29 cellular contexts compared by ENCODE assay signal in the genomic region with DNA sequence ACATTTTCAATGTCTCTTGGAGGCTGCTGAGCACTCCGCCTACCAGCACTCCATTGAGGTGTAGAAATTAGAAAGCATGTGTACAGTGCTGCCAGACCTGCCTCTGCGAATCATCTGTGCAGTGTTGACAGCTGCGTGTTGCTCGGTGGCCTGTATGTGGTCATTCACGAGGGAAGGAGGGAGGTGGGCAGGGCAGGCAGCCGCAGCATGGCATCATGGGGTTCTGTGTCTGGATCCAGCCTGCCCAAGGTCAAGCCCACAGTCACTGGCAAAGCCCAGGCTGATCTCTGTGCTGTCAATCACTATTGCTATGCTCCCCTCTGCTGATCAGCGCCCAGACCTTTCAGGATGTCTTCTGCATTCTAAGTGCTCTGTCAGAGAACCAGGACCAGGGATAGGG. TPM values are rescaled to one million over a fixed set of nuclear protein-coding genes. Genes with fewer than 3 reads are reported as not detected.
DNase-seq lines count a peak whose midpoint lies in the region; ATAC-seq and TF ChIP-seq lines count a peak whose summit lies in the region.
"Had no signal": no experiment of that assay in that cellular context is flagged by ENCODE, and none has a peak within 500 bp of the region (broad histone marks: within the 10 kb centered on the region; RNA-seq: fewer than 3 reads in every experiment).

No MANE protein-coding gene starts in this region.

- peak; percentile 17 to 20 for ATAC-seq in activated CD4-positive, CD25-positive, alpha-beta regulatory T cell treated with anti-CD3 and anti-CD28 coated beads, Interleukin-2, amount 50 U/mL, for 24 hours
- no peak for ATAC-seq in GM18498 (IDR thresholded peaks at IDR 0.05; ENCODE audit: unreplicated experiment)
- ATAC-seq: activated CD4-positive, alpha-beta T cell treated with anti-CD3 and anti-CD28 coated beads for 36 hours; activated CD8-positive, alpha-beta T cell treated with anti-CD3 and anti-CD28 coated beads, Interleukin-2, amount 10 ng/mL, durations not matched to agents 7 days and 5 days; activated naive CD4-positive, alpha-beta T cell treated with anti-CD3 and anti-CD28 coated beads, Interleukin-2, amount 50 U/mL, for 72 hours; gastroesophageal sphincter had no signal

- H3F3A ChIP-seq in PC-9 (ENCODE audit: insufficient read depth, low read depth): no peaks in the 10 kb centered on the region

- H2AFZ ChIP-seq in PC-9: no peak overlapping the region

- H3K9me3 ChIP-seq in prostate gland (no peaks in the 10 kb centered on the region), PC-9 (ENCODE audit: insufficient read depth, low read depth) (no peaks in the 10 kb centered on the region)
- H3K9me3 ChIP-seq: gastroesophageal sphincter, transverse colon had no signal

- H3K4me3 ChIP-seq in prostate gland (no peak overlapping the region), PC-9 (no peak overlapping the region)
- H3K4me3 ChIP-seq: gastroesophageal sphincter, transverse colon had no signal

- POLR2A ChIA-PET in PC-9 (lab: Charles Lee; ENCODE audit: unreplicated experiment): no interaction called here

- H3K27ac ChIP-seq in prostate gland (no peak overlapping the region), PC-9 (no peak overlapping the region)
- H3K27ac ChIP-seq: gastroesophageal sphincter, transverse colon had no signal

- 88% methylated on average over 7 of the region's 7 CpGs for WGBS in prostate gland

- intact Hi-C loops in cardiac septum (cut with DNase I): no loop called here
- intact Hi-C loops in prostate gland (cut with DNase I): no loop called here
- intact Hi-C loops in PC-9 (cut with micrococcal nuclease; ENCODE audit: unreplicated experiment): no loop called here

- H3K27me3 ChIP-seq in prostate gland (replicated peaks; ENCODE audit: insufficient read depth): no peaks in the 10 kb centered on the region
- peaks cover 62% of the 10 kb centered on the region for H3K27me3 ChIP-seq in PC-9 (ENCODE audit: insufficient read depth, low read depth)
- H3K27me3 ChIP-seq: gastroesophageal sphincter had no signal

- no peaks in the 10 kb centered on the region for H3K4me1 ChIP-seq in prostate gland (replicated peaks)
- no peaks in the 10 kb centered on the region for H3K4me1 ChIP-seq in PC-9 (replicated peaks; ENCODE audit: insufficient read depth)
- H3K4me1 ChIP-seq: transverse colon had no signal

- TF ChIP-seq POLR2A in prostate gland (IDR thresholded peaks at IDR 0.05): no peak

- no peaks in the 10 kb centered on the region for H3K36me3 ChIP-seq in prostate gland
- no peaks in the 10 kb centered on the region for H3K36me3 ChIP-seq in PC-9 (ENCODE audit: low read depth)
- H3K36me3 ChIP-seq: gastroesophageal sphincter, transverse colon had no signal

- TF ChIP-seq CTCF in prostate gland (IDR thresholded peaks at IDR 0.05) (no peak), PC-9 (conservative IDR thresholded peaks at IDR 0.05) (no peak)

- no peaks in the 10 kb centered on the region for H4K20me1 ChIP-seq in PC-9 (ENCODE audit: insufficient read depth)

- no peak for DNase-seq in activated CD4-positive, CD25-positive, alpha-beta regulatory T cell (lab: John Stamatoyannopoulos, UW)
- DNase-seq in cardiac septum (ENCODE audit: low spot score) (peak; percentile 85), mucosa of gallbladder (ENCODE audit: low spot score) (peak; percentile 12), NCI-H2029 treated with DMSO at 0.1 percent for 48 hours (lab: John Stamatoyannopoulos, UW) (no peak), prostate gland (ENCODE audit: low spot score) (no peak), PC-9 (no peak)
- DNase-seq: 8988T; activated CD4-positive, alpha-beta T cell treated with anti-CD3 and anti-CD28 coated beads for 36 hours; activated CD8-positive, alpha-beta T cell treated with anti-CD3 and anti-CD28 coated beads, Interleukin-2, amount 10 ng/mL, durations not matched to agents 7 days and 5 days; activated effector memory CD4-positive, alpha-beta T cell treated with Interleukin-2 at 50 U/mL for 16 hours; anterior cingulate cortex; CD4-positive, CD25-positive, alpha-beta regulatory T cell; DMS79 treated with DMSO at 0.1 percent for 48 hours; effector CD4-positive, alpha-beta T cell; GDM1; GOT3; HFFc6; hypothalamus; IMR-90; NCI-H1048; NCI-H1694; posterior cingulate gyrus; stimulated activated CD4-positive, alpha-beta T cell treated with anti-CD3 and anti-CD28 coated beads, Interleukin-4, amount 100 ng/mL, for 24 hours; transverse colon had no signal

- CTCF ChIA-PET in PC-9 (lab: Charles Lee): no interaction called here

- no peaks in the 10 kb centered on the region for H3K79me2 ChIP-seq in PC-9 (ENCODE audit: low read depth)

- H3K9me2 ChIP-seq in PC-9 (ENCODE audit: insufficient read depth): no peaks in the 10 kb centered on the region

- H3K4me2 ChIP-seq in PC-9: no peak overlapping the region

- no TSS peak for BruUV-seq in PC-9 (replicated peaks; lab: Mats Ljungman, UMichigan)

RNA-seq across cellular contexts. Expression of a gene that starts 8.0 kb away (rescaled TPM):
- total RNA-seq in cardiac septum (67.1 TPM), mucosa of gallbladder (2.7 TPM), prostate gland (10 to 100 TPM; 10.3 to 59.5 TPM), PC-9 (2021) (not detected in 2 replicates)
- total RNA-seq: activated CD8-positive, alpha-beta T cell treated with anti-CD3 and anti-CD28 coated beads, Interleukin-2, amount 10 ng/mL, durations not matched to agents 7 days and 5 days; NCI-H460 had no signal

Comparison
In these comparisons a context has a peak if more than half of its experiments do, and no peak if none do; other contexts are left out.
1. DNase-seq: peak in cardiac septum (single experiment) and mucosa of gallbladder (single experiment); none in activated CD4-positive, CD25-positive, alpha-beta regulatory T cell (0 of 4), NCI-H2029 treated with DMSO at 0.1 percent for 48 hours (single experiment), prostate gland (single experiment) and PC-9 (0 of 2).